ENCODE assay signal across 1 cellular context in genomic region chr6:92364948-92365386, GRCh38.
TF ChIP-seq lines count a peak whose summit lies in the region.

No MANE protein-coding gene starts in this region.

TF ChIP-seq in HepG2, 621 proteins besides CTCF, POLR2A, EP300 and RAD21 (continued from another document and continues in another):
- TF ChIP-seq THRA (CRISPR knock-in tag; IDR thresholded peaks at IDR 0.05; ENCODE audit: borderline replicate concordance) (peak; percentile 96), U2AF1 (optimal IDR thresholded peaks at IDR 0.05; ENCODE audit: low read depth, low read length) (no peak), ZNF850 (CRISPR knock-in tag; conservative IDR thresholded peaks at IDR 0.05) (no peak), KLF13 (CRISPR knock-in tag; IDR thresholded peaks at IDR 0.05) (no peak), MAFF (IDR thresholded peaks at IDR 0.05; ENCODE audit: low read depth, low read length) (0 out of 2 replicates have a peak, but pooled peaks have one; percentile 50), CENPBD1 (CRISPR knock-in tag; IDR thresholded peaks at IDR 0.05; ENCODE audit: borderline replicate concordance, low read depth) (no peak), NFIB (CRISPR knock-in tag; IDR thresholded peaks at IDR 0.05; ENCODE audit: borderline replicate concordance) (no peak), MAFK (conservative IDR thresholded peaks at IDR 0.05 in 1 of 2, IDR thresholded peaks at IDR 0.05 in 1 of 2; ENCODE audit: low read length in 2 of 2) (peak; percentile 54 to 66), TEAD2 (CRISPR knock-in tag; IDR thresholded peaks at IDR 0.05) (no peak), REPIN1 (CRISPR knock-in tag; IDR thresholded peaks at IDR 0.05; ENCODE audit: borderline replicate concordance, low read depth) (peak; percentile 72; the same call in 1 of the 2 replicates), ZNF225 (CRISPR knock-in tag; IDR thresholded peaks at IDR 0.05) (no peak), ZNF792 (CRISPR knock-in tag; IDR thresholded peaks at IDR 0.05) (peak; percentile 26; the same call in 1 of the 2 replicates), MAX (IDR thresholded peaks at IDR 0.05) (0 out of 2 replicates have a peak, but pooled peaks have one; percentile 30), ZMYM4 (CRISPR knock-in tag; IDR thresholded peaks at IDR 0.05) (peak; percentile 84), ZNF441 (CRISPR knock-in tag; IDR thresholded peaks at IDR 0.05; ENCODE audit: borderline replicate concordance) (no peak), SNAPC4 (CRISPR knock-in tag; IDR thresholded peaks at IDR 0.05) (no peak), ZNF274 (CRISPR knock-in tag; IDR thresholded peaks at IDR 0.05) (no peak), FOXP4 (CRISPR knock-in tag; IDR thresholded peaks at IDR 0.05) (peak; percentile 75), HOXD1 (CRISPR knock-in tag; IDR thresholded peaks at IDR 0.05) (no peak), MEIS2 (CRISPR knock-in tag; IDR thresholded peaks at IDR 0.05) (no peak), FOXJ3 (CRISPR knock-in tag; IDR thresholded peaks at IDR 0.05; ENCODE audit: borderline replicate concordance) (peak; percentile 88; the same call in 1 of the 2 replicates), ZNF589 (CRISPR knock-in tag; conservative IDR thresholded peaks at IDR 0.05) (no peak), ZNF256 (CRISPR knock-in tag; conservative IDR thresholded peaks at IDR 0.05) (no peak), ZBTB33 (CRISPR knock-in tag; IDR thresholded peaks at IDR 0.05) (no peak), FOSL2 (CRISPR knock-in tag; IDR thresholded peaks at IDR 0.05) (peak; percentile 88), ZNF704 (CRISPR knock-in tag; IDR thresholded peaks at IDR 0.05; ENCODE audit: borderline replicate concordance) (no peak), NAIF1 (CRISPR knock-in tag; IDR thresholded peaks at IDR 0.05; ENCODE audit: borderline replicate concordance) (no peak), ZBTB37 (CRISPR knock-in tag; IDR thresholded peaks at IDR 0.05) (no peak), ZBTB38 (CRISPR knock-in tag; IDR thresholded peaks at IDR 0.05) (no peak), CREBL2 (CRISPR knock-in tag; IDR thresholded peaks at IDR 0.05; ENCODE audit: borderline replicate concordance) (no peak), POGZ (CRISPR knock-in tag; IDR thresholded peaks at IDR 0.05) (peak; percentile 84), KMT2A (CRISPR knock-in tag; IDR thresholded peaks at IDR 0.05) (no peak), PRPF4 (IDR thresholded peaks at IDR 0.05; ENCODE audit: low read depth, low read length, poor library complexity, severe bottlenecking) (no peak), ZNF20 (CRISPR knock-in tag; IDR thresholded peaks at IDR 0.05) (no peak), USF2 (IDR thresholded peaks at IDR 0.05; ENCODE audit: low read depth, low read length) (no peak), USF2 (CRISPR knock-in tag; IDR thresholded peaks at IDR 0.05; ENCODE audit: borderline replicate concordance) (no peak), TEAD3 (CRISPR knock-in tag; optimal IDR thresholded peaks at IDR 0.05; ENCODE audit: borderline replicate concordance) (peak; percentile 70), ZBTB3 (CRISPR knock-in tag; IDR thresholded peaks at IDR 0.05; ENCODE audit: borderline replicate concordance, low read depth) (no peak), ZNF224 (CRISPR knock-in tag; IDR thresholded peaks at IDR 0.05) (no peak)
